Comparison of ENCODE assay signal across 1 cellular context in genomic region chr19:19260842-19261241, GRCh38.
TF ChIP-seq lines count a peak whose summit lies in the region.

No MANE protein-coding gene starts in this region.

TF ChIP-seq in WTC11, 78 proteins besides CTCF, POLR2A, EP300 and RAD21 (continued from another document):
- TF ChIP-seq, protein P1, sequence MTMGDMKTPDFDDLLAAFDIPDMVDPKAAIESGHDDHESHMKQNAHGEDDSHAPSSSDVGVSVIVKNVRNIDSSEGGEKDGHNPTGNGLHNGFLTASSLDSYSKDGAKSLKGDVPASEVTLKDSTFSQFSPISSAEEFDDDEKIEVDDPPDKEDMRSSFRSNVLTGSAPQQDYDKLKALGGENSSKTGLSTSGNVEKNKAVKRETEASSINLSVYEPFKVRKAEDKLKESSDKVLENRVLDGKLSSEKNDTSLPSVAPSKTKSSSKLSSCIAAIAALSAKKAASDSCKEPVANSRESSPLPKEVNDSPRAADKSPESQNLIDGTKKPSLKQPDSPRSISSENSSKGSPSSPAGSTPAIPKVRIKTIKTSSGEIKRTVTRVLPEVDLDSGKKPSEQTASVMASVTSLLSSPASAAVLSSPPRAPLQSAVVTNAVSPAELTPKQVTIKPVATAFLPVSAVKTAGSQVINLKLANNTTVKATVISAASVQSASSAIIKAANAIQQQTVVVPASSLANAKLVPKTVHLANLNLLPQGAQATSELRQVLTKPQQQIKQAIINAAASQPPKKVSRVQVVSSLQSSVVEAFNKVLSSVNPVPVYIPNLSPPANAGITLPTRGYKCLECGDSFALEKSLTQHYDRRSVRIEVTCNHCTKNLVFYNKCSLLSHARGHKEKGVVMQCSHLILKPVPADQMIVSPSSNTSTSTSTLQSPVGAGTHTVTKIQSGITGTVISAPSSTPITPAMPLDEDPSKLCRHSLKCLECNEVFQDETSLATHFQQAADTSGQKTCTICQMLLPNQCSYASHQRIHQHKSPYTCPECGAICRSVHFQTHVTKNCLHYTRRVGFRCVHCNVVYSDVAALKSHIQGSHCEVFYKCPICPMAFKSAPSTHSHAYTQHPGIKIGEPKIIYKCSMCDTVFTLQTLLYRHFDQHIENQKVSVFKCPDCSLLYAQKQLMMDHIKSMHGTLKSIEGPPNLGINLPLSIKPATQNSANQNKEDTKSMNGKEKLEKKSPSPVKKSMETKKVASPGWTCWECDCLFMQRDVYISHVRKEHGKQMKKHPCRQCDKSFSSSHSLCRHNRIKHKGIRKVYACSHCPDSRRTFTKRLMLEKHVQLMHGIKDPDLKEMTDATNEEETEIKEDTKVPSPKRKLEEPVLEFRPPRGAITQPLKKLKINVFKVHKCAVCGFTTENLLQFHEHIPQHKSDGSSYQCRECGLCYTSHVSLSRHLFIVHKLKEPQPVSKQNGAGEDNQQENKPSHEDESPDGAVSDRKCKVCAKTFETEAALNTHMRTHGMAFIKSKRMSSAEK (CRISPR knock-in tag; IDR thresholded peaks at IDR 0.05; ENCODE audit: borderline replicate concordance): no peak
- TF ChIP-seq RELA (CRISPR knock-in tag; IDR thresholded peaks at IDR 0.05; ENCODE audit: borderline replicate concordance) (no peak), ESRRA (CRISPR knock-in tag; IDR thresholded peaks at IDR 0.05; ENCODE audit: borderline replicate concordance) (no peak), E2F4 (CRISPR knock-in tag; IDR thresholded peaks at IDR 0.05; ENCODE audit: borderline replicate concordance, low read depth) (no peak), IRF2 (CRISPR knock-in tag; IDR thresholded peaks at IDR 0.05; ENCODE audit: borderline replicate concordance, low read depth) (no peak), CDX4 (CRISPR knock-in tag; IDR thresholded peaks at IDR 0.05; ENCODE audit: borderline replicate concordance) (no peak)
